In the genomic region with DNA sequence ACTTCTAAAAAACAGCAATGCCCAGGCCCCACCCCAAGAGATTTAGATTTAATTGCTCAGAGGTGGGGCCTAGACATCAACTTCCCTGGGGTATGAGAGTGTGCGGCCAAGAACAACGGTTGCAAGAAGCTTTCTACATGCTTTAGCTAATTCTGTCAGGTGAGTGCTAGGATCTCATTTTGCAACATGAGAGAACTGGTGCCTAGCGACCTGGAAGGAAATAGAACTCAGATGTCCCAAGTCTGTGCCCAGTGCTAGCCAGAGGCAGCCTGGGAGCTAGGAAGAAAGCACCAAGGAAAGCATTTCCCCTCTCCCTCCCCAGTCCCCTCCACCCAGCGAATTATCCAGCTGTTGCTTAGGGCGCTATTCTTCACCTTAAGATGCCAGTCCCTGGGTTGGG, we compare ENCODE assay signal across 1 cellular context.
TF ChIP-seq lines count a peak whose summit lies in the region.

No MANE protein-coding gene starts in this region.

TF ChIP-seq in GM23338, 12 proteins besides CTCF, POLR2A, EP300 and RAD21 (continued from another document):
- TF ChIP-seq, protein P1, sequence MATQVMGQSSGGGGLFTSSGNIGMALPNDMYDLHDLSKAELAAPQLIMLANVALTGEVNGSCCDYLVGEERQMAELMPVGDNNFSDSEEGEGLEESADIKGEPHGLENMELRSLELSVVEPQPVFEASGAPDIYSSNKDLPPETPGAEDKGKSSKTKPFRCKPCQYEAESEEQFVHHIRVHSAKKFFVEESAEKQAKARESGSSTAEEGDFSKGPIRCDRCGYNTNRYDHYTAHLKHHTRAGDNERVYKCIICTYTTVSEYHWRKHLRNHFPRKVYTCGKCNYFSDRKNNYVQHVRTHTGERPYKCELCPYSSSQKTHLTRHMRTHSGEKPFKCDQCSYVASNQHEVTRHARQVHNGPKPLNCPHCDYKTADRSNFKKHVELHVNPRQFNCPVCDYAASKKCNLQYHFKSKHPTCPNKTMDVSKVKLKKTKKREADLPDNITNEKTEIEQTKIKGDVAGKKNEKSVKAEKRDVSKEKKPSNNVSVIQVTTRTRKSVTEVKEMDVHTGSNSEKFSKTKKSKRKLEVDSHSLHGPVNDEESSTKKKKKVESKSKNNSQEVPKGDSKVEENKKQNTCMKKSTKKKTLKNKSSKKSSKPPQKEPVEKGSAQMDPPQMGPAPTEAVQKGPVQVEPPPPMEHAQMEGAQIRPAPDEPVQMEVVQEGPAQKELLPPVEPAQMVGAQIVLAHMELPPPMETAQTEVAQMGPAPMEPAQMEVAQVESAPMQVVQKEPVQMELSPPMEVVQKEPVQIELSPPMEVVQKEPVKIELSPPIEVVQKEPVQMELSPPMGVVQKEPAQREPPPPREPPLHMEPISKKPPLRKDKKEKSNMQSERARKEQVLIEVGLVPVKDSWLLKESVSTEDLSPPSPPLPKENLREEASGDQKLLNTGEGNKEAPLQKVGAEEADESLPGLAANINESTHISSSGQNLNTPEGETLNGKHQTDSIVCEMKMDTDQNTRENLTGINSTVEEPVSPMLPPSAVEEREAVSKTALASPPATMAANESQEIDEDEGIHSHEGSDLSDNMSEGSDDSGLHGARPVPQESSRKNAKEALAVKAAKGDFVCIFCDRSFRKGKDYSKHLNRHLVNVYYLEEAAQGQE (IDR thresholded peaks at IDR 0.05; ENCODE audit: unreplicated experiment), result no peak
- TF ChIP-seq JUNB (IDR thresholded peaks at IDR 0.05; ENCODE audit: unreplicated experiment) (no peak), CREB1 (CRISPR knock-in tag; IDR thresholded peaks at IDR 0.05; ENCODE audit: low read depth) (no peak), STAT1 (IDR thresholded peaks at IDR 0.05; ENCODE audit: unreplicated experiment) (no peak)
- TF ChIP-seq, protein P2, sequence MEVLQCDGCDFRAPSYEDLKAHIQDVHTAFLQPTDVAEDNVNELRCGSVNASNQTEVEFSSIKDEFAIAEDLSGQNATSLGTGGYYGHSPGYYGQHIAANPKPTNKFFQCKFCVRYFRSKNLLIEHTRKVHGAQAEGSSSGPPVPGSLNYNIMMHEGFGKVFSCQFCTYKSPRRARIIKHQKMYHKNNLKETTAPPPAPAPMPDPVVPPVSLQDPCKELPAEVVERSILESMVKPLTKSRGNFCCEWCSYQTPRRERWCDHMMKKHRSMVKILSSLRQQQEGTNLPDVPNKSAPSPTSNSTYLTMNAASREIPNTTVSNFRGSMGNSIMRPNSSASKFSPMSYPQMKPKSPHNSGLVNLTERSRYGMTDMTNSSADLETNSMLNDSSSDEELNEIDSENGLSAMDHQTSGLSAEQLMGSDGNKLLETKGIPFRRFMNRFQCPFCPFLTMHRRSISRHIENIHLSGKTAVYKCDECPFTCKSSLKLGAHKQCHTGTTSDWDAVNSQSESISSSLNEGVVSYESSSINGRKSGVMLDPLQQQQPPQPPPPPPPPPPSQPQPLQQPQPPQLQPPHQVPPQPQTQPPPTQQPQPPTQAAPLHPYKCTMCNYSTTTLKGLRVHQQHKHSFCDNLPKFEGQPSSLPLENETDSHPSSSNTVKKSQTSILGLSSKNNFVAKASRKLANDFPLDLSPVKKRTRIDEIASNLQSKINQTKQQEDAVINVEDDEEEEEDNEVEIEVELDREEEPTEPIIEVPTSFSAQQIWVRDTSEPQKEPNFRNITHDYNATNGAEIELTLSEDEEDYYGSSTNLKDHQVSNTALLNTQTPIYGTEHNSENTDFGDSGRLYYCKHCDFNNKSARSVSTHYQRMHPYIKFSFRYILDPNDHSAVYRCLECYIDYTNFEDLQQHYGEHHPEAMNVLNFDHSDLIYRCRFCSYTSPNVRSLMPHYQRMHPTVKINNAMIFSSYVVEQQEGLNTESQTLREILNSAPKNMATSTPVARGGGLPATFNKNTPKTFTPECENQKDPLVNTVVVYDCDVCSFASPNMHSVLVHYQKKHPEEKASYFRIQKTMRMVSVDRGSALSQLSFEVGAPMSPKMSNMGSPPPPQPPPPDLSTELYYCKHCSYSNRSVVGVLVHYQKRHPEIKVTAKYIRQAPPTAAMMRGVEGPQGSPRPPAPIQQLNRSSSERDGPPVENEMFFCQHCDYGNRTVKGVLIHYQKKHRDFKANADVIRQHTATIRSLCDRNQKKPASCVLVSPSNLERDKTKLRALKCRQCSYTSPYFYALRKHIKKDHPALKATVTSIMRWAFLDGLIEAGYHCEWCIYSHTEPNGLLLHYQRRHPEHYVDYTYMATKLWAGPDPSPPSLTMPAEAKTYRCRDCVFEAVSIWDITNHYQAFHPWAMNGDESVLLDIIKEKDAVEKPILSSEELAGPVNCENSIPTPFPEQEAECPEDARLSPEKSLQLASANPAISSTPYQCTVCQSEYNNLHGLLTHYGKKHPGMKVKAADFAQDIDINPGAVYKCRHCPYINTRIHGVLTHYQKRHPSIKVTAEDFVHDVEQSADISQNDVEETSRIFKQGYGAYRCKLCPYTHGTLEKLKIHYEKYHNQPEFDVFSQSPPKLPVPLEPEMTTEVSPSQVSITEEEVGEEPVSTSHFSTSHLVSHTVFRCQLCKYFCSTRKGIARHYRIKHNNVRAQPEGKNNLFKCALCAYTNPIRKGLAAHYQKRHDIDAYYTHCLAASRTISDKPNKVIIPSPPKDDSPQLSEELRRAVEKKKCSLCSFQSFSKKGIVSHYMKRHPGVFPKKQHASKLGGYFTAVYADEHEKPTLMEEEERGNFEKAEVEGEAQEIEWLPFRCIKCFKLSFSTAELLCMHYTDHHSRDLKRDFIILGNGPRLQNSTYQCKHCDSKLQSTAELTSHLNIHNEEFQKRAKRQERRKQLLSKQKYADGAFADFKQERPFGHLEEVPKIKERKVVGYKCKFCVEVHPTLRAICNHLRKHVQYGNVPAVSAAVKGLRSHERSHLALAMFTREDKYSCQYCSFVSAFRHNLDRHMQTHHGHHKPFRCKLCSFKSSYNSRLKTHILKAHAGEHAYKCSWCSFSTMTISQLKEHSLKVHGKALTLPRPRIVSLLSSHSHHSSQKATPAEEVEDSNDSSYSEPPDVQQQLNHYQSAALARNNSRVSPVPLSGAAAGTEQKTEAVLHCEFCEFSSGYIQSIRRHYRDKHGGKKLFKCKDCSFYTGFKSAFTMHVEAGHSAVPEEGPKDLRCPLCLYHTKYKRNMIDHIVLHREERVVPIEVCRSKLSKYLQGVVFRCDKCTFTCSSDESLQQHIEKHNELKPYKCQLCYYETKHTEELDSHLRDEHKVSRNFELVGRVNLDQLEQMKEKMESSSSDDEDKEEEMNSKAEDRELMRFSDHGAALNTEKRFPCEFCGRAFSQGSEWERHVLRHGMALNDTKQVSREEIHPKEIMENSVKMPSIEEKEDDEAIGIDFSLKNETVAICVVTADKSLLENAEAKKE (CRISPR knock-in tag; IDR thresholded peaks at IDR 0.05), result no peak
